Comparison of ENCODE assay signal across 1 cellular context in the genomic region with DNA sequence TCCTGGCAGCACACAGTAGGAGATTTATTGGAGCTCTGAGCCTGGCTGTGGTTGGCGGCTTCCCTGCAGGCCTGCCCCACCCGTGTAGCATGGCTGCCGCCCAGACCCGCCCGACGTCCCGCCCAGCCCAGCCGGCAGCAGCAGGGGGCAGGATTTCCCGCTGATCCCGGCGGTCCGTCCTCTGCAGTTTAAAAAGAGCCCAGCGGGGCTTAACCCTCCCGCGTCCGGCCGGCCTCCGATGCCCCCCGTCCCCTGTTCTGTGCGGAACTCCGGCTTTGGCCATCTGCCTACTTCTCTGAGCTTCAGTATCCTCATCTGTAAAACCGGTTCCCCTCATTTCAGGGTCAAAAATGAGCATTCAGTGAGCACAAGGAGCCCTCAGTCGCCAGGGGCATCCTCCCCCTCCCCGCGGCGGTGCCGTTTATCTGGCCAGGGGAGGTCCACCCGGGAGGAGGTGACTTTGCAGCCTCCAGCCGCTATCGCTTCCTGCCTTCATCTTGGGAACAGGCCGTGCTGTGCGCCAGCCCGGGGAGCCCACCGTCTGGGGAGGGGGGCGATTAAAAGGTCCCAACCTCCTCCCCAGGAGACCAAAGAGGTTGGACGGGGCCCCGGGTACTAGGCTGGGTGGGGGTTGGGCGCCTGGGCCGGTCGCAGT.
TF ChIP-seq lines count a peak whose summit lies in the region.

Gene GAS2L1 (plus strand): TSS at position 476 of the 655 bp plus-strand sequence. CDS start 1,456 bp downstream, outside the sequence.

TF ChIP-seq in K562, 482 proteins besides CTCF, POLR2A, EP300 and RAD21 (continued from another document and continues in another):
- no peak for TF ChIP-seq ATF2 (CRISPR knock-in tag; IDR thresholded peaks at IDR 0.05)
- TF ChIP-seq ZNF655 (CRISPR knock-in tag; IDR thresholded peaks at IDR 0.05) = no peak
- TF ChIP-seq THAP12 (CRISPR knock-in tag; IDR thresholded peaks at IDR 0.05) = no peak
- TF ChIP-seq, protein P1, sequence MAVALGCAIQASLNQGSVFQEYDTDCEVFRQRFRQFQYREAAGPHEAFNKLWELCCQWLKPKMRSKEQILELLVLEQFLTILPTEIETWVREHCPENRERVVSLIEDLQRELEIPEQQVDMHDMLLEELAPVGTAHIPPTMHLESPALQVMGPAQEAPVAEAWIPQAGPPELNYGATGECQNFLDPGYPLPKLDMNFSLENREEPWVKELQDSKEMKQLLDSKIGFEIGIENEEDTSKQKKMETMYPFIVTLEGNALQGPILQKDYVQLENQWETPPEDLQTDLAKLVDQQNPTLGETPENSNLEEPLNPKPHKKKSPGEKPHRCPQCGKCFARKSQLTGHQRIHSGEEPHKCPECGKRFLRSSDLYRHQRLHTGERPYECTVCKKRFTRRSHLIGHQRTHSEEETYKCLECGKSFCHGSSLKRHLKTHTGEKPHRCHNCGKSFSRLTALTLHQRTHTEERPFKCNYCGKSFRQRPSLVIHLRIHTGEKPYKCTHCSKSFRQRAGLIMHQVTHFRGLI (CRISPR knock-in tag; IDR thresholded peaks at IDR 0.05) = no peak
- no peak for TF ChIP-seq CEBPB (tag; IDR thresholded peaks at IDR 0.05)
- TF ChIP-seq CBX3 (IDR thresholded peaks at IDR 0.05; ENCODE audit: borderline replicate concordance in 1 of 2, low read length in 2 of 2) = no peak
- peak; percentile 100 for TF ChIP-seq ZKSCAN1 (IDR thresholded peaks at IDR 0.05; ENCODE audit: low read depth, low read length)
- peak in 1 of 2 experiments; percentile 36; a peak in 1 of 4 replicates for TF ChIP-seq SIN3A (IDR thresholded peaks at IDR 0.05; ENCODE audit: borderline replicate concordance in 2 of 2, control insufficient read depth in 1 of 2, low read depth in 2 of 2, low read length in 2 of 2)
- TF ChIP-seq RBM39 (optimal IDR thresholded peaks at IDR 0.05; ENCODE audit: low read depth, low read length) = no peak
- TF ChIP-seq ZNF589 (CRISPR knock-in tag; IDR thresholded peaks at IDR 0.05; ENCODE audit: low read depth) = no peak
- no peak for TF ChIP-seq FOXK2 (conservative IDR thresholded peaks at IDR 0.05 in 1 of 2, IDR thresholded peaks at IDR 0.05 in 1 of 2; ENCODE audit: low read depth in 2 of 2)
- no peak for TF ChIP-seq RAD51 (IDR thresholded peaks at IDR 0.05; ENCODE audit: borderline replicate concordance, low read depth)
- no peak for TF ChIP-seq ZNF583 (CRISPR knock-in tag; IDR thresholded peaks at IDR 0.05)
- TF ChIP-seq PCBP2 (IDR thresholded peaks at IDR 0.05; ENCODE audit: low read depth, low read length, poor library complexity, severe bottlenecking) = no peak
- TF ChIP-seq, protein P2, sequence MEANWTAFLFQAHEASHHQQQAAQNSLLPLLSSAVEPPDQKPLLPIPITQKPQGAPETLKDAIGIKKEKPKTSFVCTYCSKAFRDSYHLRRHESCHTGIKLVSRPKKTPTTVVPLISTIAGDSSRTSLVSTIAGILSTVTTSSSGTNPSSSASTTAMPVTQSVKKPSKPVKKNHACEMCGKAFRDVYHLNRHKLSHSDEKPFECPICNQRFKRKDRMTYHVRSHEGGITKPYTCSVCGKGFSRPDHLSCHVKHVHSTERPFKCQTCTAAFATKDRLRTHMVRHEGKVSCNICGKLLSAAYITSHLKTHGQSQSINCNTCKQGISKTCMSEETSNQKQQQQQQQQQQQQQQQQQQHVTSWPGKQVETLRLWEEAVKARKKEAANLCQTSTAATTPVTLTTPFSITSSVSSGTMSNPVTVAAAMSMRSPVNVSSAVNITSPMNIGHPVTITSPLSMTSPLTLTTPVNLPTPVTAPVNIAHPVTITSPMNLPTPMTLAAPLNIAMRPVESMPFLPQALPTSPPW (CRISPR knock-in tag; IDR thresholded peaks at IDR 0.05) = peak; percentile 89
- TF ChIP-seq COPS2 (conservative IDR thresholded peaks at IDR 0.05) = no peak
- TF ChIP-seq NFXL1 (CRISPR knock-in tag; IDR thresholded peaks at IDR 0.05) = no peak
- TF ChIP-seq, protein P3, sequence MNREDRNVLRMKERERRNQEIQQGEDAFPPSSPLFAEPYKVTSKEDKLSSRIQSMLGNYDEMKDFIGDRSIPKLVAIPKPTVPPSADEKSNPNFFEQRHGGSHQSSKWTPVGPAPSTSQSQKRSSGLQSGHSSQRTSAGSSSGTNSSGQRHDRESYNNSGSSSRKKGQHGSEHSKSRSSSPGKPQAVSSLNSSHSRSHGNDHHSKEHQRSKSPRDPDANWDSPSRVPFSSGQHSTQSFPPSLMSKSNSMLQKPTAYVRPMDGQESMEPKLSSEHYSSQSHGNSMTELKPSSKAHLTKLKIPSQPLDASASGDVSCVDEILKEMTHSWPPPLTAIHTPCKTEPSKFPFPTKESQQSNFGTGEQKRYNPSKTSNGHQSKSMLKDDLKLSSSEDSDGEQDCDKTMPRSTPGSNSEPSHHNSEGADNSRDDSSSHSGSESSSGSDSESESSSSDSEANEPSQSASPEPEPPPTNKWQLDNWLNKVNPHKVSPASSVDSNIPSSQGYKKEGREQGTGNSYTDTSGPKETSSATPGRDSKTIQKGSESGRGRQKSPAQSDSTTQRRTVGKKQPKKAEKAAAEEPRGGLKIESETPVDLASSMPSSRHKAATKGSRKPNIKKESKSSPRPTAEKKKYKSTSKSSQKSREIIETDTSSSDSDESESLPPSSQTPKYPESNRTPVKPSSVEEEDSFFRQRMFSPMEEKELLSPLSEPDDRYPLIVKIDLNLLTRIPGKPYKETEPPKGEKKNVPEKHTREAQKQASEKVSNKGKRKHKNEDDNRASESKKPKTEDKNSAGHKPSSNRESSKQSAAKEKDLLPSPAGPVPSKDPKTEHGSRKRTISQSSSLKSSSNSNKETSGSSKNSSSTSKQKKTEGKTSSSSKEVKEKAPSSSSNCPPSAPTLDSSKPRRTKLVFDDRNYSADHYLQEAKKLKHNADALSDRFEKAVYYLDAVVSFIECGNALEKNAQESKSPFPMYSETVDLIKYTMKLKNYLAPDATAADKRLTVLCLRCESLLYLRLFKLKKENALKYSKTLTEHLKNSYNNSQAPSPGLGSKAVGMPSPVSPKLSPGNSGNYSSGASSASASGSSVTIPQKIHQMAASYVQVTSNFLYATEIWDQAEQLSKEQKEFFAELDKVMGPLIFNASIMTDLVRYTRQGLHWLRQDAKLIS (CRISPR knock-in tag; IDR thresholded peaks at IDR 0.05) = no peak
- no peak for TF ChIP-seq DMBX1 (CRISPR knock-in tag; IDR thresholded peaks at IDR 0.05; ENCODE audit: borderline replicate concordance)
- TF ChIP-seq POLR2G (IDR thresholded peaks at IDR 0.05; ENCODE audit: low read depth, low read length) = peak; percentile 92
- TF ChIP-seq NUFIP1 (IDR thresholded peaks at IDR 0.05; ENCODE audit: partially characterized antibody) = no peak
- TF ChIP-seq, protein P4, sequence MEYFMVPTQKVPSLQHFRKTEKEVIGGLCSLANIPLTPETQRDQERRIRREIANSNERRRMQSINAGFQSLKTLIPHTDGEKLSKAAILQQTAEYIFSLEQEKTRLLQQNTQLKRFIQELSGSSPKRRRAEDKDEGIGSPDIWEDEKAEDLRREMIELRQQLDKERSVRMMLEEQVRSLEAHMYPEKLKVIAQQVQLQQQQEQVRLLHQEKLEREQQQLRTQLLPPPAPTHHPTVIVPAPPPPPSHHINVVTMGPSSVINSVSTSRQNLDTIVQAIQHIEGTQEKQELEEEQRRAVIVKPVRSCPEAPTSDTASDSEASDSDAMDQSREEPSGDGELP (CRISPR knock-in tag; IDR thresholded peaks at IDR 0.05; ENCODE audit: borderline replicate concordance) = peak; percentile 87
- no peak for TF ChIP-seq SAFB2 (IDR thresholded peaks at IDR 0.05; ENCODE audit: borderline replicate concordance, low read depth, low read length, severe bottlenecking)
- TF ChIP-seq GMEB1 (CRISPR knock-in tag; IDR thresholded peaks at IDR 0.05) = no peak
- no peak for TF ChIP-seq HDAC3 (IDR thresholded peaks at IDR 0.05; ENCODE audit: borderline replicate concordance, partially characterized antibody)
- no peak for TF ChIP-seq TCF15 (CRISPR knock-in tag; IDR thresholded peaks at IDR 0.05)
- TF ChIP-seq CHD4 (IDR thresholded peaks at IDR 0.05; ENCODE audit: insufficient read depth, insufficient replicate concordance, low read depth, low read length, poor library complexity, severe bottlenecking) = no peak
- peak; percentile 41 for TF ChIP-seq TAF1 (IDR thresholded peaks at IDR 0.05; ENCODE audit: control insufficient read depth, extremely low read depth, insufficient read depth, low read length, severe bottlenecking)
- TF ChIP-seq, protein P5, sequence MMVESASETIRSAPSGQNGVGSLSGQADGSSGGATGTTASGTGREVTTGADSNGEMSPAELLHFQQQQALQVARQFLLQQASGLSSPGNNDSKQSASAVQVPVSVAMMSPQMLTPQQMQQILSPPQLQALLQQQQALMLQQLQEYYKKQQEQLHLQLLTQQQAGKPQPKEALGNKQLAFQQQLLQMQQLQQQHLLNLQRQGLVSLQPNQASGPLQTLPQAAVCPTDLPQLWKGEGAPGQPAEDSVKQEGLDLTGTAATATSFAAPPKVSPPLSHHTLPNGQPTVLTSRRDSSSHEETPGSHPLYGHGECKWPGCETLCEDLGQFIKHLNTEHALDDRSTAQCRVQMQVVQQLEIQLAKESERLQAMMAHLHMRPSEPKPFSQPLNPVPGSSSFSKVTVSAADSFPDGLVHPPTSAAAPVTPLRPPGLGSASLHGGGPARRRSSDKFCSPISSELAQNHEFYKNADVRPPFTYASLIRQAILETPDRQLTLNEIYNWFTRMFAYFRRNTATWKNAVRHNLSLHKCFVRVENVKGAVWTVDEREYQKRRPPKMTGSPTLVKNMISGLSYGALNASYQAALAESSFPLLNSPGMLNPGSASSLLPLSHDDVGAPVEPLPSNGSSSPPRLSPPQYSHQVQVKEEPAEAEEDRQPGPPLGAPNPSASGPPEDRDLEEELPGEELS (CRISPR knock-in tag; IDR thresholded peaks at IDR 0.05; ENCODE audit: borderline replicate concordance) = no peak
- TF ChIP-seq ESRRB (CRISPR knock-in tag; IDR thresholded peaks at IDR 0.05; ENCODE audit: borderline replicate concordance) = no peak
- no peak for TF ChIP-seq CBFB (CRISPR knock-in tag; IDR thresholded peaks at IDR 0.05)
- TF ChIP-seq, protein P6, sequence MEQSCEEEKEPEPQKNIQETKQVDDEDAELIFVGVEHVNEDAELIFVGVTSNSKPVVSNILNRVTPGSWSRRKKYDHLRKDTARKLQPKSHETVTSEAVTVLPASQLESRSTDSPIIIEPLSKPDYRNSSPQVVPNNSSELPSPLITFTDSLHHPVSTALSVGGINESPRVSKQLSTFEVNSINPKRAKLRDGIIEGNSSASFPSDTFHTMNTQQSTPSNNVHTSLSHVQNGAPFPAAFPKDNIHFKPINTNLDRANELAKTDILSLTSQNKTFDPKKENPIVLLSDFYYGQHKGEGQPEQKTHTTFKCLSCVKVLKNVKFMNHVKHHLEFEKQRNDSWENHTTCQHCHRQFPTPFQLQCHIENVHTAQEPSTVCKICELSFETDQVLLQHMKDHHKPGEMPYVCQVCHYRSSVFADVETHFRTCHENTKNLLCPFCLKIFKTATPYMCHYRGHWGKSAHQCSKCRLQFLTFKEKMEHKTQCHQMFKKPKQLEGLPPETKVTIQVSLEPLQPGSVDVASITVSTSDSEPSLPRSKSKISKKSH (CRISPR knock-in tag; IDR thresholded peaks at IDR 0.05) = no peak
